Comparison of ENCODE assay signal across 20 cellular contexts in genomic region chr13:101618440-101619187, GRCh38.
A peak's percentile ranks its signal among the peaks of the same experiment; 100 is the strongest.
DNase-seq lines count a peak whose midpoint lies in the region; ATAC-seq and TF ChIP-seq lines count a peak whose summit lies in the region.
"Had no signal": no experiment of that assay in that cellular context is flagged by ENCODE, and none has a peak within 500 bp of the region (broad histone marks: within the 10 kb centered on the region; RNA-seq: fewer than 3 reads in every experiment).

No MANE protein-coding gene starts in this region.

- no peaks in the 10 kb centered on the region for H3K36me3 Mint-ChIP-seq in activated naive CD4-positive, alpha-beta T cell treated with anti-CD3 and anti-CD28 coated beads for 36 hours (ENCODE audit: low read depth)
- H3K36me3 Mint-ChIP-seq in natural killer cell: no peaks in the 10 kb centered on the region
- H3K36me3 Mint-ChIP-seq: activated naive CD4-positive, alpha-beta T cell treated with anti-CD3 and anti-CD28 coated beads, Interleukin-2, amount 10 ng/mL, durations not matched to agents 7 days and 5 days; CD14-positive monocyte had no signal

- intact Hi-C loops in activated naive CD4-positive, alpha-beta T cell treated with anti-CD3 and anti-CD28 coated beads for 36 hours (cut with micrococcal nuclease): no loop called here
- intact Hi-C loops in natural killer cell (cut with micrococcal nuclease): no loop called here

- peaks cover 5% of the 10 kb centered on the region for H3K27me3 Mint-ChIP-seq in activated naive CD4-positive, alpha-beta T cell treated with anti-CD3 and anti-CD28 coated beads for 36 hours (ENCODE audit: low read depth)
- peaks cover 2 to 15% of the 10 kb centered on the region in 2 donors for H3K27me3 Mint-ChIP-seq in natural killer cell (ENCODE audit: low read depth in 2 of 2)

- DNase-seq in activated naive CD4-positive, alpha-beta T cell treated with anti-CD3 and anti-CD28 coated beads for 36 hours: peak; percentile 7
- DNase-seq in activated naive CD4-positive, alpha-beta T cell treated with anti-CD3 and anti-CD28 coated beads, Interleukin-2, amount 50 U/mL, for 16 hours: no peak
- DNase-seq in T-helper 9 cell (peak; percentile 4), natural killer cell (no peak), NCI-H128 (lab: John Stamatoyannopoulos, UW; ENCODE audit: unreplicated experiment) (no peak)
- DNase-seq: activated naive CD4-positive, alpha-beta T cell treated with anti-CD3 and anti-CD28 coated beads, Interleukin-2, amount 10 ng/mL, durations not matched to agents 7 days and 5 days; DMS53; gastrocnemius medialis; kidney; NCI-H1092 treated with DMSO at 0.1 percent for 48 hours; NCI-H524; occipital lobe; SK-N-SH; T1000; thyroid gland had no signal

- H3K4me1 Mint-ChIP-seq in activated naive CD4-positive, alpha-beta T cell treated with anti-CD3 and anti-CD28 coated beads for 36 hours (ENCODE audit: low read depth): peaks cover 4% of the 10 kb centered on the region
- peaks cover 2 to 11% of the 10 kb centered on the region in 2 donors for H3K4me1 Mint-ChIP-seq in natural killer cell

- H3K4me3 Mint-ChIP-seq in activated naive CD4-positive, alpha-beta T cell treated with anti-CD3 and anti-CD28 coated beads for 36 hours: no peak overlapping the region
- H3K4me3 Mint-ChIP-seq in natural killer cell: no peak overlapping the region
- H3K4me3 Mint-ChIP-seq: activated naive CD4-positive, alpha-beta T cell treated with anti-CD3 and anti-CD28 coated beads, Interleukin-2, amount 10 ng/mL, durations not matched to agents 7 days and 5 days; CD14-positive monocyte had no signal

- no peak for TF ChIP-seq CTCF in natural killer cell (IDR thresholded peaks at IDR 0.05)

- no peaks in the 10 kb centered on the region for H3K9me3 Mint-ChIP-seq in activated naive CD4-positive, alpha-beta T cell treated with anti-CD3 and anti-CD28 coated beads for 36 hours
- no peaks in the 10 kb centered on the region for H3K9me3 Mint-ChIP-seq in natural killer cell
- H3K9me3 Mint-ChIP-seq: activated naive CD4-positive, alpha-beta T cell treated with anti-CD3 and anti-CD28 coated beads, Interleukin-2, amount 10 ng/mL, durations not matched to agents 7 days and 5 days had no signal

- CTCF ChIA-PET in activated naive CD4-positive, alpha-beta T cell treated with anti-CD3 and anti-CD28 coated beads for 36 hours (lab: Charles Lee): interaction anchor here (0.5 kb wide), 1 partner anchor 96 kb away, joined by 4 read pairs; no protein-coding TSS in a partner anchor

- no peak overlapping the region for H3K27ac Mint-ChIP-seq in activated naive CD4-positive, alpha-beta T cell treated with anti-CD3 and anti-CD28 coated beads for 36 hours
- no peak overlapping the region for H3K27ac Mint-ChIP-seq in natural killer cell
- H3K27ac Mint-ChIP-seq: activated naive CD4-positive, alpha-beta T cell treated with anti-CD3 and anti-CD28 coated beads, Interleukin-2, amount 10 ng/mL, durations not matched to agents 7 days and 5 days; CD14-positive monocyte had no signal

- ATAC-seq in GM19025 (IDR thresholded peaks at IDR 0.05; ENCODE audit: low read depth, unreplicated experiment) (peak; percentile 63), natural killer cell (peak; percentile 53 to 83 (median 72)), GM18909 (IDR thresholded peaks at IDR 0.05; ENCODE audit: poor library complexity, unreplicated experiment) (no peak), HG03175 (IDR thresholded peaks at IDR 0.05; ENCODE audit: unreplicated experiment) (no peak)
- ATAC-seq: gastrocnemius medialis, HCT116 had no signal

Comparison
In these comparisons a context has a peak if more than half of its experiments do, and no peak if none do; other contexts are left out.
1. DNase-seq: peak in activated naive CD4-positive, alpha-beta T cell treated with anti-CD3 and anti-CD28 coated beads for 36 hours (single experiment) and T-helper 9 cell (single experiment); none in activated naive CD4-positive, alpha-beta T cell treated with anti-CD3 and anti-CD28 coated beads, Interleukin-2, amount 50 U/mL, for 16 hours (single experiment), natural killer cell (single experiment) and NCI-H128 (single experiment).
2. ATAC-seq: peak in GM19025 (single experiment) and natural killer cell (3 of 3); none in GM18909 (single experiment) and HG03175 (single experiment).